Comparison of ENCODE assay signal across 23 cellular contexts in genomic region chr7:134280508-134280907, GRCh38.
"Had no signal": no experiment of that assay in that cellular context is flagged by ENCODE, and none has a peak within 500 bp of the region (broad histone marks: within the 10 kb centered on the region; RNA-seq: fewer than 3 reads in every experiment).

No MANE protein-coding gene starts in this region.

- H3K27me3 ChIP-seq: testis, thyroid gland, tibial nerve, transverse colon, upper lobe of left lung, uterus, vagina had no signal

- DNase-seq: stimulated activated CD4-positive, alpha-beta T cell treated with anti-CD3 and anti-CD28 coated beads, Interleukin-2, amount 100 ng/mL, for 48 hours; stimulated activated CD4-positive, alpha-beta T cell treated with anti-CD3 and anti-CD28 coated beads, Interleukin-4, amount 100 ng/mL, for 1 hour; stimulated activated CD4-positive, alpha-beta T cell treated with anti-CD3 and anti-CD28 coated beads, Interleukin-4, amount 100 ng/mL, for 24 hours; stimulated activated CD4-positive, alpha-beta T cell treated with anti-CD3 and anti-CD28 coated beads, Interleukin-4, amount 100 ng/mL, for 4 hours; stimulated activated CD8-positive, alpha-beta memory T cell treated with anti-CD3 and anti-CD28 coated beads, Interleukin-4, amount 100 ng/mL, for 48 hours; stimulated activated naive B cell treated with anti-CD40 and anti-IgM and Interleukin-4, amounts not matched to agents 10 μg/mL and 1 μg/mL and 100 μg/mL, for 72 hours; stimulated activated naive CD4-positive, alpha-beta T cell; stimulated activated naive CD4-positive, alpha-beta T cell treated with Interleukin-2 at 50 U/mL for 16 hours; stimulated activated naive CD8-positive, alpha-beta T cell treated with anti-CD3 and anti-CD28 coated beads, Interleukin-15, amount 100 ng/mL, for 72 hours; stimulated activated naive CD8-positive, alpha-beta T cell treated with anti-CD3 and anti-CD28 coated beads, Interleukin-15, Interleukin-2, amounts not matched to agents 100 U/mL and 50 U/mL, for 24 hours; stomach; substantia nigra; testis; thyroid gland; tibial artery; transverse colon; upper lobe of left lung; upper lobe of right lung; uterus had no signal

- H3K9me3 ChIP-seq: stomach, suprapubic skin, testis, thoracic aorta, thyroid gland, tibial artery, tibial nerve, transverse colon, upper lobe of left lung, upper lobe of right lung, uterus, vagina had no signal

- H3K27ac ChIP-seq: stomach, suprapubic skin, testis, thoracic aorta, thyroid gland, tibial artery, tibial nerve, transverse colon, upper lobe of left lung, upper lobe of right lung, uterus, vagina had no signal

- H3K36me3 ChIP-seq: stomach, suprapubic skin, thoracic aorta, thyroid gland, tibial artery, tibial nerve, transverse colon, upper lobe of left lung, upper lobe of right lung, uterus, vagina had no signal

- H3K4me3 ChIP-seq: stomach, suprapubic skin, testis, thoracic aorta, thyroid gland, tibial artery, tibial nerve, transverse colon, upper lobe of left lung, upper lobe of right lung, uterus, vagina had no signal
